8 cellular contexts compared by ENCODE assay signal in the genomic region with DNA sequence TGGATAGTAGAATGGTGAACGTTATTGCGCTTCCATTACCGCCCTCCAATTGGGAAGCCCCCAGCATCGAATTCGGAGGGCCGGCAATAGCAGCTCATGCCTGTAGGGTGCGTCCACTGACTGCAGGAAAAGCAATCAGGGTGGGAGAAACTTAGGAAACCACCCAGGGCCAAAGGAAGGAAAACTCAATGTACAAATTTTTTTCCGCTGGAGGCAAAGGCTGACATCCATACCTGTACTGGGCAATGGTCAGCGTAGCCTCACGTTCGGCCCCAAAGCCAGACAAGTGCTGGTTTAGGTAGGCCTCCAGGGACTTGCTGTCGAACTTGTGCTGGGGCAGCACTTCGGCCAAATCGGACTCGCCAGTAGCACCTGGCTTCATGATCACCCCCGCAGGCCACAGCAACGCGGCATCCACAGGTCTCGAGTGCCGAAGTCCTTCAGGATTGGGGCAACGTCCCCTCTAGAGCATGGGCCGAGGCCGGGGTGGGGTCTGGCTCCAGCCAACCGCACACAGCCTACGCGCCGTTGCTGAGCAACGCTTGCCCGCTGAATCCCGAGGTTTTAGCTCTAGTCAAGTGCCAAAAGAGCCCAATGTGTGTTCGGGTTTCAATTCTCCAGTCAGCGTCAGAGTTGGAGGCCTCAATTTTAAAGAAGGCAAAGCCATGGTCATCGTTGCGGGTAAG. TPM values are rescaled to one million over a fixed set of nuclear protein-coding genes. Genes with fewer than 3 reads are reported as not detected.
DNase-seq lines count a peak whose midpoint lies in the region; ATAC-seq and TF ChIP-seq lines count a peak whose summit lies in the region.

A gene with protein sequence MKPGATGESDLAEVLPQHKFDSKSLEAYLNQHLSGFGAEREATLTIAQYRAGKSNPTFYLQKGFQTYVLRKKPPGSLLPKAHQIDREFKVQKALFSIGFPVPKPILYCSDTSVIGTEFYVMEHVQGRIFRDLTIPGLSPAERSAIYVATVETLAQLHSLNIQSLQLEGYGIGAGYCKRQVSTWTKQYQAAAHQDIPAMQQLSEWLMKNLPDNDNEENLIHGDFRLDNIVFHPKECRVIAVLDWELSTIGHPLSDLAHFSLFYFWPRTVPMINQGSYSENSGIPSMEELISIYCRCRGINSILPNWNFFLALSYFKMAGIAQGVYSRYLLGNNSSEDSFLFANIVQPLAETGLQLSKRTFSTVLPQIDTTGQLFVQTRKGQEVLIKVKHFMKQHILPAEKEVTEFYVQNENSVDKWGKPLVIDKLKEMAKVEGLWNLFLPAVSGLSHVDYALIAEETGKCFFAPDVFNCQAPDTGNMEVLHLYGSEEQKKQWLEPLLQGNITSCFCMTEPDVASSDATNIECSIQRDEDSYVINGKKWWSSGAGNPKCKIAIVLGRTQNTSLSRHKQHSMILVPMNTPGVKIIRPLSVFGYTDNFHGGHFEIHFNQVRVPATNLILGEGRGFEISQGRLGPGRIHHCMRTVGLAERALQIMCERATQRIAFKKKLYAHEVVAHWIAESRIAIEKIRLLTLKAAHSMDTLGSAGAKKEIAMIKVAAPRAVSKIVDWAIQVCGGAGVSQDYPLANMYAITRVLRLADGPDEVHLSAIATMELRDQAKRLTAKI (minus strand): TSS at position 440 of the 686 bp plus-strand sequence. CDS start 58 bp downstream, at position 382.

- H3K4me3 ChIP-seq in HCT116 (replicated peaks in 1 of 2; ENCODE audit: low read depth in 1 of 2, low read length in 2 of 2) (peak within 1 kb of the TSS; percentile 72 to 87), Loucy (ENCODE audit: low read length, poor library complexity, severe bottlenecking) (peak within 1 kb of the TSS; percentile 89), SK-N-MC (peak within 1 kb of the TSS; percentile 85), right cardiac atrium (ENCODE audit: low read length) (peak within 1 kb of the TSS; percentile 76), prostate gland (peak within 1 kb of the TSS; percentile 75 to 77)

- CTCF ChIA-PET in HCT116 (lab: Charles Lee) = interaction anchor here (0.9 to 2.9 kb wide), 2 partner anchors 17 to 23 kb away, joined by 4 to 11 read pairs; no protein-coding TSS in a partner anchor

- H3K9ac ChIP-seq in HCT116 (ENCODE audit: low read length) = peak within 1 kb of the TSS; percentile 92
- H3K9ac ChIP-seq in Loucy (ENCODE audit: low read depth, low read length, poor library complexity, severe bottlenecking) = peak within 1 kb of the TSS; percentile 87
- peak within 1 kb of the TSS; percentile 92 for H3K9ac ChIP-seq in SK-N-MC (ENCODE audit: insufficient read length)

- WGBS in right cardiac atrium = under 1% methylated on average over 34 of the region's 34 CpGs
- 0% methylated on average over 28 of the region's 34 CpGs for WGBS in prostate gland

- H4K20me1 ChIP-seq in HCT116 (ENCODE audit: insufficient read depth) (no peaks in the 10 kb centered on the region), Loucy (ENCODE audit: insufficient read depth, low read length, poor library complexity, severe bottlenecking) (peaks cover 18% of the 10 kb centered on the region)

- TF ChIP-seq POLR2A in HCT116 (IDR thresholded peaks at IDR 0.05; ENCODE audit: borderline replicate concordance, extremely low read depth, insufficient read depth, insufficient read length) (peak; percentile 17), prostate gland (IDR thresholded peaks at IDR 0.05) (peak; percentile 51)

- ATAC-seq in HCT116 = peak; percentile 85
- ATAC-seq in right cardiac atrium = peak; percentile 91

- H3K4me2 ChIP-seq in HCT116 (ENCODE audit: low read length) (peak within 1 kb of the TSS; percentile 82), Loucy (ENCODE audit: low read depth, low read length, poor library complexity, severe bottlenecking) (peak within 1 kb of the TSS; percentile 99)

- POLR2A ChIA-PET in HCT116 (lab: Charles Lee) = interaction anchor here (0.7 to 1.7 kb wide), 7 partner anchors 8 to 820 kb away, joined by 3 to 4 read pairs (median 3); no protein-coding TSS in a partner anchor

- H3K27me3 ChIP-seq in HCT116 (ENCODE audit: insufficient read depth, low read length) = no peaks in the 10 kb centered on the region
- no peaks in the 10 kb centered on the region for H3K27me3 ChIP-seq in Loucy (ENCODE audit: insufficient read depth, low read length, poor library complexity, severe bottlenecking)
- no peaks in the 10 kb centered on the region for H3K27me3 ChIP-seq in right cardiac atrium (ENCODE audit: control insufficient read depth, insufficient read depth)
- H3K27me3 ChIP-seq in prostate gland (replicated peaks; ENCODE audit: insufficient read depth) = no peaks in the 10 kb centered on the region

- H3K27ac ChIP-seq in HCT116 (ENCODE audit: low read depth, low read length) = peak within 1 kb of the TSS; percentile 89
- H3K27ac ChIP-seq in SK-N-MC = peak within 1 kb of the TSS; percentile 62
- H3K27ac ChIP-seq in right cardiac atrium (ENCODE audit: low read length) = peak within 1 kb of the TSS; percentile 89
- H3K27ac ChIP-seq in prostate gland = peak within 1 kb of the TSS; percentile 89 to 91

- TF ChIP-seq CTCF in HCT116 (IDR thresholded peaks at IDR 0.05 in 2 of 3, conservative IDR thresholded peaks at IDR 0.05 in 1 of 3; ENCODE audit: borderline replicate concordance in 1 of 3, insufficient read depth in 1 of 3, low read depth in 2 of 3, low read length in 2 of 3) = peak in 2 of 3 experiments; percentile 66 to 71; a peak in 5 of 6 replicates
- peak; percentile 79 for TF ChIP-seq CTCF in Loucy (conservative IDR thresholded peaks at IDR 0.05; ENCODE audit: low read length)
- TF ChIP-seq CTCF in prostate gland (IDR thresholded peaks at IDR 0.05) = peak; percentile 21 to 67 (median 48)

- TSS peak; percentile 73 for BruUV-seq in HCT116 (replicated peaks; lab: Mats Ljungman, UMichigan)

- DNase-seq in NCI-H187 (lab: John Stamatoyannopoulos, UW) (peak; percentile 27 to 68), NCI-H187 treated with DMSO at 0.1 percent for 48 hours (lab: John Stamatoyannopoulos, UW) (no peak), HCT116 (ENCODE audit: low read depth, low spot score) (peak; percentile 59), SK-N-MC (ENCODE audit: low read depth, low spot score) (peak; percentile 59), astrocyte of the hippocampus (ENCODE audit: low read depth, low spot score) (peak; percentile 81), right cardiac atrium (peak; percentile 83 to 92 (median 90)), prostate gland (ENCODE audit: low spot score) (peak; percentile 69)

- TF ChIP-seq RAD21 in HCT116 (IDR thresholded peaks at IDR 0.05; ENCODE audit: low read depth) = peak; percentile 57

- H2AFZ ChIP-seq in HCT116 (ENCODE audit: low read depth, low read length, poor library complexity, severe bottlenecking) = peak within 1 kb of the TSS; percentile 83
- peak within 1 kb of the TSS; percentile 92 for H2AFZ ChIP-seq in Loucy (ENCODE audit: low read length)

- peaks cover 52% of the 10 kb centered on the region for H3K79me2 ChIP-seq in HCT116 (ENCODE audit: insufficient read depth, low read length)
- H3K79me2 ChIP-seq in Loucy (ENCODE audit: insufficient read depth, low read length) = peaks cover 55% of the 10 kb centered on the region

- H3F3A ChIP-seq in Loucy (ENCODE audit: low read depth) = no peaks in the 10 kb centered on the region

- intact Hi-C loops in HCT116 (cut with micrococcal nuclease) (no loop called here), right cardiac atrium (cut with DNase I) (no loop called here), prostate gland (cut with DNase I) (no loop called here)

- H3K4me1 ChIP-seq in HCT116 (ENCODE audit: control insufficient read depth in 1 of 2, insufficient read depth in 2 of 2, low read length in 2 of 2) (peaks cover 0 to 16% of the 10 kb centered on the region in 2 experiments; a peak in 2 of 4 replicates), Loucy (ENCODE audit: insufficient read depth, low read length, poor library complexity, severe bottlenecking) (peaks cover 52% of the 10 kb centered on the region), right cardiac atrium (ENCODE audit: control insufficient read depth, insufficient read depth, low read length) (peaks cover 4% of the 10 kb centered on the region), prostate gland (replicated peaks) (peaks cover 7% of the 10 kb centered on the region)

- H3K36me3 ChIP-seq in HCT116 (ENCODE audit: control insufficient read depth in 1 of 2, insufficient read depth in 2 of 2, low read length in 2 of 2) = no peaks in the 10 kb centered on the region
- no peaks in the 10 kb centered on the region for H3K36me3 ChIP-seq in Loucy (ENCODE audit: insufficient read depth, low read length)
- 0 out of 2 replicates have a peak, but pooled peaks cover 6% of the 10 kb centered on the region for H3K36me3 ChIP-seq in SK-N-MC (ENCODE audit: insufficient read depth, low read length)
- no peaks in the 10 kb centered on the region for H3K36me3 ChIP-seq in prostate gland

- H3K9me3 ChIP-seq in HCT116 (ENCODE audit: control insufficient read depth in 1 of 2, insufficient read depth in 1 of 2, low read depth in 1 of 2, low read length in 2 of 2) (no peaks in the 10 kb centered on the region), Loucy (ENCODE audit: insufficient read depth, low read depth, low read length) (no peaks in the 10 kb centered on the region), SK-N-MC (ENCODE audit: low read depth, low read length) (no peaks in the 10 kb centered on the region), right cardiac atrium (ENCODE audit: control insufficient read depth, low read length) (no peaks in the 10 kb centered on the region), prostate gland (no peaks in the 10 kb centered on the region)

- no peaks in the 10 kb centered on the region for H3K9me2 ChIP-seq in HCT116 (ENCODE audit: insufficient read depth)
- H3K9me2 ChIP-seq in Loucy (replicated peaks; ENCODE audit: low read depth, low read length) = no peaks in the 10 kb centered on the region

- RAD21 ChIA-PET in HCT116 (lab: Charles Lee; ENCODE audit: low non-redundant PET in 1 of 2, low total read pairs in 2 of 2, uncharacterized antibody in 2 of 2, unreplicated experiment in 2 of 2) = no interaction called here

TF ChIP-seq in HCT116, 20 proteins besides CTCF, POLR2A, EP300 and RAD21 (continues in another document):
- TF ChIP-seq SIN3A (IDR thresholded peaks at IDR 0.05; ENCODE audit: low read depth) (peak; percentile 52), CEBPB (IDR thresholded peaks at IDR 0.05; ENCODE audit: low read depth) (no peak), EZH2phosphoT487 (IDR thresholded peaks at IDR 0.05; ENCODE audit: borderline replicate concordance) (no peak)

RNA-seq across cellular contexts. Expression of the gene that starts here (rescaled TPM):
- total RNA-seq in HCT116 (2021; ENCODE audit: unreplicated experiment) (12.6 TPM), right cardiac atrium (10 to 100 TPM; 15.0 to 19.8 (median 18.1) TPM), prostate gland (10 to 100 TPM; 13.8 to 22.7 TPM)
- polyA plus RNA-seq in HCT116 (2012) = 11.2 and 11.6 TPM in 2 replicates
- 14.6 TPM for polyA plus RNA-seq in right cardiac atrium
